Comparison of ENCODE assay signal across 10 cellular contexts in the genomic region with DNA sequence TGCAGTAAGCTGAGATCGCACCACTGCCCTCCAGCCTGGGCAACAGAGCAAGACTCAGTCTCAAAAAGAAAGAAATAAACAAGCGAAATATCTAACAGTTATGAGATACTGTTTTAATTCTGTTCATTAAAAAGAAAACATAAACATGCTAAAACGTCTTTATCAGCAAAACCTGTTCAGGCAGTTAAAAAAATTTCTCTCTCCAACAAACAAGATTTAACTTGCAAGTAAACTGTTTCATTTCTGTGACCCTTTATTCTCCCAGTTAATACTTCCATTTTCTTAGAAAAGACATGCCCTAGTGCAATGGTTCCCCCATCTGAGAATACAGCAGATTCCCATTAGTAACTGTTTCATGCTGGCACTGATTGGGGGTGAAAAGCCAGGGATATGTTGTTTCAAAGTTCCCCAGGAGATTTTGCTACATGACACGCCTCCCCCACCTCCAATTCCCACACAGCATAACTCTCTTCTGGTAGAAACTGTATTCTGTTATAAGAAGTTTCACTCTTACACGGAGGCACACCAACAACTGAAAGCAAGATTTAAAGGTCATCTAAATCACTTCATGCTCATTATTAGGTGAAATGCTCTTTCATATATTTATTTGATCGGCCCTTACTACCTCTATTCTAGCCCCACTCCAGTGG. TPM values are rescaled to one million over a fixed set of nuclear protein-coding genes. Genes with fewer than 3 reads are reported as not detected.
DNase-seq lines count a peak whose midpoint lies in the region; ATAC-seq, FAIRE-seq and TF ChIP-seq lines count a peak whose summit lies in the region.
"Had no signal": no experiment of that assay in that cellular context is flagged by ENCODE, and none has a peak within 500 bp of the region (broad histone marks: within the 10 kb centered on the region; RNA-seq: fewer than 3 reads in every experiment).

No MANE protein-coding gene starts in this region.

- no peak overlapping the region for H3K4me3 ChIP-seq in K562
- H3K4me3 ChIP-seq: SJSA1 had no signal

- H3K9me3 ChIP-seq in K562 (replicated peaks; ENCODE audit: control insufficient read depth, insufficient read depth, low read depth, low read length) = no peaks in the 10 kb centered on the region
- H3K9me3 ChIP-seq: SJSA1 had no signal

- H3K9me1 ChIP-seq in K562 (ENCODE audit: control insufficient read depth, insufficient read depth, low read length) = no peaks in the 10 kb centered on the region

- no peak for TF ChIP-seq POLR2A in K562 (conservative IDR thresholded peaks at IDR 0.05)

- H3K9ac ChIP-seq in K562 (ENCODE audit: insufficient read depth in 1 of 2, low read depth in 2 of 2, low read length in 2 of 2) = no peak overlapping the region

- POLR2A ChIA-PET in K562 (lab: Yijun Ruan, JAX) = no interaction called here

- no peak overlapping the region for H3K4me2 ChIP-seq in K562 (ENCODE audit: insufficient read depth, low read length)

- no peaks in the 10 kb centered on the region; the same call in 1 of the 2 replicates for H4K20me1 ChIP-seq in K562 (replicated peaks; ENCODE audit: control insufficient read depth, insufficient read depth, low read length)

- WGBS in K562 (ENCODE audit: insufficient coverage, low coverage, missing lambda C conversion rate) = 65% methylated on average over 6 of the region's 6 CpGs

- no peak for TF ChIP-seq EP300 in K562 (IDR thresholded peaks at IDR 0.05; ENCODE audit: low read length)

- BruUV-seq in K562 (replicated peaks; lab: Mats Ljungman, UMichigan) = no TSS peak

- H3K27me3 ChIP-seq in K562 (ENCODE audit: control insufficient read depth in 2 of 2, insufficient read depth in 2 of 2, low read length in 2 of 2) = no peaks in the 10 kb centered on the region
- H3K27me3 ChIP-seq: SJSA1 had no signal

- ATAC-seq in HG03064 (IDR thresholded peaks at IDR 0.05; ENCODE audit: low read depth, unreplicated experiment) = peak; percentile 57
- no peak for ATAC-seq in K562

- in situ Hi-C loops in K562 (cut with MboI) = no loop called here

- no peak overlapping the region for H2AFZ ChIP-seq in K562 (ENCODE audit: low read depth, low read length)

- TF ChIP-seq CTCF in K562 (IDR thresholded peaks at IDR 0.05 in 2 of 3, conservative IDR thresholded peaks at IDR 0.05 in 1 of 3; ENCODE audit: insufficient read depth in 2 of 3, low read depth in 1 of 3, low read length in 3 of 3) = no peak

- H3K4me1 ChIP-seq in K562 (replicated peaks in 1 of 2; ENCODE audit: control insufficient read depth in 2 of 2, insufficient read depth in 2 of 2, low read length in 2 of 2) = peaks cover 0 to 23% of the 10 kb centered on the region in 2 experiments; a peak in 3 of 5 replicates
- H3K4me1 ChIP-seq: SJSA1 had no signal

- no peak for TF ChIP-seq RAD21 in K562 (CRISPR knock-in tag; conservative IDR thresholded peaks at IDR 0.05 in 1 of 2, IDR thresholded peaks at IDR 0.05 in 1 of 2)

- DNase-seq in DMS53 (lab: John Stamatoyannopoulos, UW) (peak; percentile 21), DMS53 treated with DMSO at 0.1 percent for 48 hours (lab: John Stamatoyannopoulos, UW; ENCODE audit: unreplicated experiment) (no peak), K562 (ENCODE audit: extremely low read depth in 1 of 4, low spot score in 3 of 4) (no peak), NCI-H526 treated with DMSO at 0.1 percent for 48 hours (lab: John Stamatoyannopoulos, UW) (no peak), NCI-H748 treated with DMSO at 0.1 percent for 48 hours (lab: John Stamatoyannopoulos, UW) (no peak), SW 1271 (lab: John Stamatoyannopoulos, UW) (no peak)
- peak; percentile 22 for DNase-seq in stimulated activated naive CD4-positive, alpha-beta T cell treated with Interleukin-2 at 50 U/mL for 16 hours (lab: John Stamatoyannopoulos, UW)

- H3K36me3 ChIP-seq in K562 (ENCODE audit: control insufficient read depth, insufficient read depth, low read length) = peaks cover 36% of the 10 kb centered on the region

- intact Hi-C loops in K562 (cut with micrococcal nuclease) = no loop called here

- H3K27ac ChIP-seq in K562 (ENCODE audit: extremely low read depth, low read depth, low read length) = 0 out of 3 replicates have a peak overlapping the region, but pooled peaks have one; percentile 15
- H3K27ac ChIP-seq: SJSA1 had no signal

- FAIRE-seq in K562 (lab: Jason Lieb, UNC) = no peak
- FAIRE-seq: A204.1 had no signal

- peaks cover 99% of the 10 kb centered on the region for H3K79me2 ChIP-seq in K562 (ENCODE audit: control insufficient read depth, insufficient read depth, low read length)

- CTCF ChIA-PET in K562 (lab: Yijun Ruan, JAX; ENCODE audit: low intra/inter-chr PET ratio) = no interaction called here

TF ChIP-seq in K562, 482 proteins besides CTCF, POLR2A, EP300 and RAD21:
- TF ChIP-seq ATF1 (CRISPR knock-in tag; IDR thresholded peaks at IDR 0.05) (no peak), ATF1 (tag; IDR thresholded peaks at IDR 0.05) (no peak), BMI1 (IDR thresholded peaks at IDR 0.05; ENCODE audit: low read length) (no peak), ZNF316 (IDR thresholded peaks at IDR 0.05) (peak; percentile 39; the same call in 1 of the 2 replicates), NCOR1 (IDR thresholded peaks at IDR 0.05) (no peak), TEAD2 (tag; IDR thresholded peaks at IDR 0.05) (no peak), HMG20B (CRISPR knock-in tag; IDR thresholded peaks at IDR 0.05) (no peak)

RNA-seq across cellular contexts. Expression of a gene that starts 24.4 kb away (rescaled TPM):
- total RNA-seq in K562 (2011; cell fraction: chromatin; rRNA removed; ENCODE audit: low replicate concordance) = 23.9 and 37.6 TPM in 2 replicates
- total RNA-seq in K562 (2011; cell fraction: nucleolus; rRNA removed) = 21.8 and 23.3 TPM in 2 replicates
- 22.6 and 28.2 TPM in 2 replicates for total RNA-seq in K562 (2011; cell fraction: nucleoplasm; rRNA removed)
- total RNA-seq in K562 (2014; rRNA removed) (25.3 and 27.6 TPM in 2 replicates), K562 (2014; rRNA removed; fragmentation: Illumina TruSeq; extraction: Trizol) (33.4 and 42.4 TPM in 2 replicates), K562 (2015; rRNA removed; fragmentation: Illumina TruSeq; extraction: Trizol) (27.6 and 30.4 TPM in 2 replicates), K562 (2021) (37.5 and 46.6 TPM in 2 replicates)
- polyA plus RNA-seq in K562 (2011; rRNA removed) (35.2 and 35.5 TPM in 2 replicates), K562 (2014; fragmentation: Illumina TruSeq; extraction: Trizol) (51.2 and 54.4 TPM in 2 replicates), K562 (2014; fragmentation: Nextera tagmentation; extraction: Ambion mirVana) (10 to 100 TPM; 30.4 to 36.8 TPM), K562 (2014; rRNA removed) (24.7 and 27.6 TPM in 2 replicates)
- polyA plus RNA-seq in K562 (2011; cell fraction: cytosol; rRNA removed) = 21.9 and 24.0 TPM in 2 replicates
- 18.7 and 20.7 TPM in 2 replicates for polyA plus RNA-seq in K562 (2011; cell fraction: nucleus; rRNA removed)
- polyA plus RNA-seq in K562 (2012) = 32.5 and 37.9 TPM in 2 replicates
- polyA minus RNA-seq in K562 (2011; rRNA and poly(A)+ RNA removed) = 52.2 and 62.7 TPM in 2 replicates
- polyA minus RNA-seq in K562 (2011; cell fraction: cytosol; rRNA and poly(A)+ RNA removed) = 18.8 and 29.8 TPM in 2 replicates
- 23.0 and 28.3 TPM in 2 replicates for polyA minus RNA-seq in K562 (2011; cell fraction: nucleus; rRNA and poly(A)+ RNA removed)

Comparison
In these comparisons a context has a peak if more than half of its experiments do, and no peak if none do; other contexts are left out.
1. DNase-seq: peak in DMS53 (single experiment) and stimulated activated naive CD4-positive, alpha-beta T cell treated with Interleukin-2 at 50 U/mL for 16 hours (single experiment); none in DMS53 treated with DMSO at 0.1 percent for 48 hours (single experiment), K562 (0 of 4), NCI-H526 treated with DMSO at 0.1 percent for 48 hours (single experiment), NCI-H748 treated with DMSO at 0.1 percent for 48 hours (single experiment) and SW 1271 (0 of 2).